Comparison of ENCODE assay signal across 1 cellular context in the genomic region with DNA sequence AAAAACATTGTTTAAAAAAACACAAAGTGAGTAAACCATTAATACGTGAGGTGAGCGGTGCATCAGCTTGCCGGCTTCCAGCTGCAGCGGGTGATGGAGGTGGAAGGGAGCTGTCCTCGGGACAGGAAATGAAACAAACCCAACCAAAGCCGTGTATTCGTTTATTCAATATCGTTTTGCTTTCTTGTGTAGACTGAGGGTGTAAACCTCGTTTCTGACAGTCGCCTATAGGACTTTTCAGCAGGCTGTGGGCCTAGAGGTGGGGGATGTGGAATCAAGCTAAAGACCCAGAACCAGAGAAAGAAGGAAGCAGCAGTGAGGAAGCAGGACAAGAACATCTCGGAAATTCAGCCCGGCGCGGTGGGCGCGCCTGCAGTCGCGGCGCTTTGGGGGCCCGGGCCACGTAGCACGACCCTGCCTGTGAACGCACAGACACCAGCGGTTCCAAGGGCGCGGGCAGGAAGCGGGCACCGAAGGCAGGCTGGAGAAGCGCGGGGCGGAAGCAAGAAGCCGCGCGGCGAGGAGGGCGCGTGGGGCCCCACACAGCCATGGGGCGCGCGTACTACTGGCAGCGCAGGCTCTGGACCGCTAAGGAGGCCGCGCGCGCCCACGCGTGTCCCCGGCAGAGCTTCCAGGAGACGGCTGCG.
TF ChIP-seq lines count a peak whose summit lies in the region.

No MANE protein-coding gene starts in this region.

TF ChIP-seq in GM12878, 131 proteins besides CTCF, POLR2A, EP300 and RAD21 (continued from another document):
- TF ChIP-seq CUX1 (IDR thresholded peaks at IDR 0.05; ENCODE audit: insufficient replicate concordance, low read depth, low read length) (no peak), STAT3 (IDR thresholded peaks at IDR 0.05; ENCODE audit: low read depth, low read length) (no peak), FOXM1 (IDR thresholded peaks at IDR 0.05; ENCODE audit: low read depth, low read length) (no peak), RAD51 (IDR thresholded peaks at IDR 0.05) (no peak), YY1 (IDR thresholded peaks at IDR 0.05; ENCODE audit: low read depth, low read length) (no peak), ZNF24 (IDR thresholded peaks at IDR 0.05) (no peak), ZNF217 (IDR thresholded peaks at IDR 0.05) (peak; percentile 86), RFX5 (IDR thresholded peaks at IDR 0.05; ENCODE audit: low read depth, low read length) (no peak), SUZ12 (IDR thresholded peaks at IDR 0.05; ENCODE audit: unreplicated experiment) (no peak), TARDBP (IDR thresholded peaks at IDR 0.05; ENCODE audit: borderline replicate concordance) (no peak), IKZF1 (conservative IDR thresholded peaks at IDR 0.05) (no peak; the same call in 1 of the 2 replicates), NFXL1 (IDR thresholded peaks at IDR 0.05; ENCODE audit: borderline replicate concordance) (no peak), FOXK2 (IDR thresholded peaks at IDR 0.05) (no peak), HDGF (IDR thresholded peaks at IDR 0.05) (no peak), SUPT20H (IDR thresholded peaks at IDR 0.05; ENCODE audit: borderline replicate concordance, control insufficient read depth, low read depth, low read length) (no peak), IRF3 (IDR thresholded peaks at IDR 0.05) (no peak), CHD4 (IDR thresholded peaks at IDR 0.05) (no peak), ZNF274 (IDR thresholded peaks at IDR 0.05; ENCODE audit: insufficient read depth, insufficient read length) (no peak), PAX8 (IDR thresholded peaks at IDR 0.05) (no peak)
- TF ChIP-seq, protein P1, sequence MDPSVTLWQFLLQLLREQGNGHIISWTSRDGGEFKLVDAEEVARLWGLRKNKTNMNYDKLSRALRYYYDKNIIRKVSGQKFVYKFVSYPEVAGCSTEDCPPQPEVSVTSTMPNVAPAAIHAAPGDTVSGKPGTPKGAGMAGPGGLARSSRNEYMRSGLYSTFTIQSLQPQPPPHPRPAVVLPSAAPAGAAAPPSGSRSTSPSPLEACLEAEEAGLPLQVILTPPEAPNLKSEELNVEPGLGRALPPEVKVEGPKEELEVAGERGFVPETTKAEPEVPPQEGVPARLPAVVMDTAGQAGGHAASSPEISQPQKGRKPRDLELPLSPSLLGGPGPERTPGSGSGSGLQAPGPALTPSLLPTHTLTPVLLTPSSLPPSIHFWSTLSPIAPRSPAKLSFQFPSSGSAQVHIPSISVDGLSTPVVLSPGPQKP (IDR thresholded peaks at IDR 0.05; ENCODE audit: low read depth, low read length), result no peak
- TF ChIP-seq, protein P2, sequence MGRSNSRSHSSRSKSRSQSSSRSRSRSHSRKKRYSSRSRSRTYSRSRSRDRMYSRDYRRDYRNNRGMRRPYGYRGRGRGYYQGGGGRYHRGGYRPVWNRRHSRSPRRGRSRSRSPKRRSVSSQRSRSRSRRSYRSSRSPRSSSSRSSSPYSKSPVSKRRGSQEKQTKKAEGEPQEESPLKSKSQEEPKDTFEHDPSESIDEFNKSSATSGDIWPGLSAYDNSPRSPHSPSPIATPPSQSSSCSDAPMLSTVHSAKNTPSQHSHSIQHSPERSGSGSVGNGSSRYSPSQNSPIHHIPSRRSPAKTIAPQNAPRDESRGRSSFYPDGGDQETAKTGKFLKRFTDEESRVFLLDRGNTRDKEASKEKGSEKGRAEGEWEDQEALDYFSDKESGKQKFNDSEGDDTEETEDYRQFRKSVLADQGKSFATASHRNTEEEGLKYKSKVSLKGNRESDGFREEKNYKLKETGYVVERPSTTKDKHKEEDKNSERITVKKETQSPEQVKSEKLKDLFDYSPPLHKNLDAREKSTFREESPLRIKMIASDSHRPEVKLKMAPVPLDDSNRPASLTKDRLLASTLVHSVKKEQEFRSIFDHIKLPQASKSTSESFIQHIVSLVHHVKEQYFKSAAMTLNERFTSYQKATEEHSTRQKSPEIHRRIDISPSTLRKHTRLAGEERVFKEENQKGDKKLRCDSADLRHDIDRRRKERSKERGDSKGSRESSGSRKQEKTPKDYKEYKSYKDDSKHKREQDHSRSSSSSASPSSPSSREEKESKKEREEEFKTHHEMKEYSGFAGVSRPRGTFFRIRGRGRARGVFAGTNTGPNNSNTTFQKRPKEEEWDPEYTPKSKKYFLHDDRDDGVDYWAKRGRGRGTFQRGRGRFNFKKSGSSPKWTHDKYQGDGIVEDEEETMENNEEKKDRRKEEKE (IDR thresholded peaks at IDR 0.05), result no peak
TF ChIP-seq in GM12878: peak in this region for 13.
